11 cellular contexts compared by ENCODE assay signal in genomic region chr21:34642211-34643075, GRCh38. TPM values are rescaled to one million over a fixed set of nuclear protein-coding genes. Genes with fewer than 3 reads are reported as not detected.
DNase-seq lines count a peak whose midpoint lies in the region; ATAC-seq and TF ChIP-seq lines count a peak whose summit lies in the region.
"Had no signal": no experiment of that assay in that cellular context is flagged by ENCODE, and none has a peak within 500 bp of the region (broad histone marks: within the 10 kb centered on the region; RNA-seq: fewer than 3 reads in every experiment).

No MANE protein-coding gene starts in this region.

- no peak overlapping the region for H3K4me3 ChIP-seq in tibial artery
- H3K4me3 ChIP-seq in HAP-1: no peak overlapping the region
- H3K4me3 ChIP-seq in upper lobe of right lung: no peak overlapping the region

- peaks cover 0 to 11% of the 10 kb centered on the region in 2 donors for H3K27me3 ChIP-seq in tibial artery
- H3K27me3 ChIP-seq in HAP-1 (ENCODE audit: low read depth): no peaks in the 10 kb centered on the region
- no peaks in the 10 kb centered on the region for H3K27me3 ChIP-seq in upper lobe of right lung

- TF ChIP-seq CTCF in tibial artery (IDR thresholded peaks at IDR 0.05) (no peak), upper lobe of right lung (IDR thresholded peaks at IDR 0.05) (no peak)

- intact Hi-C loops in tibial artery (cut with DNase I; ENCODE audit: low total_unique reads) (no loop called here), upper lobe of right lung (cut with DNase I) (no loop called here)

- H3K36me3 ChIP-seq in tibial artery: no peaks in the 10 kb centered on the region
- no peaks in the 10 kb centered on the region for H3K36me3 ChIP-seq in HAP-1 (replicated peaks)
- H3K36me3 ChIP-seq in upper lobe of right lung: no peaks in the 10 kb centered on the region

- DNase-seq in HT1080 (ENCODE audit: low read depth) (peak; percentile 75), glomerular visceral epithelial cell (ENCODE audit: extremely low spot score) (peak; percentile 69), tibial artery (no peak), NCI-H1092 treated with DMSO at 0.1 percent for 48 hours (lab: John Stamatoyannopoulos, UW) (no peak), HAP-1 (ENCODE audit: low spot score in 2 of 2) (no peak), upper lobe of right lung (no peak)
- DNase-seq: erythroblast, natural killer cell had no signal

- H3K27ac ChIP-seq in tibial artery (no peak overlapping the region), upper lobe of right lung (no peak overlapping the region)

- H3K4me1 ChIP-seq in tibial artery (no peaks in the 10 kb centered on the region), HAP-1 (no peaks in the 10 kb centered on the region), upper lobe of right lung (no peaks in the 10 kb centered on the region)

- in situ Hi-C loops in HAP-1 (cut with MboI; ENCODE audit: low sequenced_read_pairs): no loop called here

- H3K9me3 ChIP-seq in tibial artery: no peaks in the 10 kb centered on the region
- no peaks in the 10 kb centered on the region for H3K9me3 ChIP-seq in HAP-1
- H3K9me3 ChIP-seq in upper lobe of right lung: no peaks in the 10 kb centered on the region

- ATAC-seq in GM18502 (IDR thresholded peaks at IDR 0.05; ENCODE audit: poor library complexity, unreplicated experiment): peak; percentile 59
- peak; percentile 53 for ATAC-seq in GM21737 (IDR thresholded peaks at IDR 0.05; ENCODE audit: unreplicated experiment)
- no peak for ATAC-seq in upper lobe of right lung
- ATAC-seq: natural killer cell had no signal

RNA-seq across cellular contexts. Expression of gene CLIC6, which starts 26.4 kb away (rescaled TPM):
- not detected in 2 replicates for total RNA-seq in HT1080 (2014; rRNA removed; shearing (Covaris generic))
- not detected in 2 replicates for polyA plus RNA-seq in HT1080 (2015; cell fraction: cytosol; rRNA removed)
- not detected in 2 replicates for polyA plus RNA-seq in HT1080 (2015; cell fraction: nucleus; rRNA removed)
- total RNA-seq in upper lobe of right lung: 12.3 TPM
- total RNA-seq: natural killer cell, NCI-H460 had no signal

RNA-seq across cellular contexts. Expression of gene RCAN1, which starts 27.5 kb away (rescaled TPM):
- 16.6 and 16.8 TPM in 2 replicates for total RNA-seq in HT1080 (2014; rRNA removed; shearing (Covaris generic))
- 27.3 and 31.6 TPM in 2 replicates for polyA plus RNA-seq in HT1080 (2015; cell fraction: cytosol; rRNA removed)
- polyA plus RNA-seq in HT1080 (2015; cell fraction: nucleus; rRNA removed): 24.3 and 24.4 TPM in 2 replicates
- 26.9 TPM for total RNA-seq in upper lobe of right lung

Comparison
In these comparisons a context has a peak if more than half of its experiments do, and no peak if none do; other contexts are left out.
1. DNase-seq: peak in HT1080 (single experiment) and glomerular visceral epithelial cell (single experiment); none in tibial artery (0 of 2), NCI-H1092 treated with DMSO at 0.1 percent for 48 hours (single experiment), HAP-1 (0 of 2) and upper lobe of right lung (single experiment).
2. RNA of gene CLIC6, which starts 26.4 kb away (total RNA-seq): 12.3 TPM in upper lobe of right lung (single experiment); not detected in HT1080; every median in the first group is over 10 times any median in the second.